ENCODE assay signal across 13 cellular contexts in genomic region chr2:82650038-82650437, GRCh38.
"Had no signal": no experiment of that assay in that cellular context is flagged by ENCODE, and none has a peak within 500 bp of the region (broad histone marks: within the 10 kb centered on the region; RNA-seq: fewer than 3 reads in every experiment).

No MANE protein-coding gene starts in this region.

- DNase-seq: activated CD4-positive, alpha-beta T cell treated with anti-CD3 and anti-CD28 coated beads for 48 hours; activated naive CD4-positive, alpha-beta T cell treated with Interleukin-2 at 50 U/mL for 16 hours; central memory CD4-positive, alpha-beta T cell; effector memory CD8-positive, alpha-beta T cell; glutamatergic neuron; left cardiac atrium; lower lobe of right lung; midbrain; naive B cell; small intestine; thyroid gland; WERI-Rb-1 had no signal

- H3K4me1 ChIP-seq: lower lobe of right lung, parathyroid adenoma, thyroid gland had no signal

- H3K4me3 ChIP-seq: lower lobe of right lung, thyroid gland had no signal

- H3K27ac ChIP-seq: lower lobe of right lung, parathyroid adenoma, thyroid gland, WERI-Rb-1 had no signal

- H3K36me3 ChIP-seq: lower lobe of right lung, thyroid gland, WERI-Rb-1 had no signal

- H3K27me3 ChIP-seq: thyroid gland had no signal

- H3K9me3 ChIP-seq: lower lobe of right lung, thyroid gland had no signal
